Comparison of ENCODE assay signal across 1 cellular context in the genomic region with DNA sequence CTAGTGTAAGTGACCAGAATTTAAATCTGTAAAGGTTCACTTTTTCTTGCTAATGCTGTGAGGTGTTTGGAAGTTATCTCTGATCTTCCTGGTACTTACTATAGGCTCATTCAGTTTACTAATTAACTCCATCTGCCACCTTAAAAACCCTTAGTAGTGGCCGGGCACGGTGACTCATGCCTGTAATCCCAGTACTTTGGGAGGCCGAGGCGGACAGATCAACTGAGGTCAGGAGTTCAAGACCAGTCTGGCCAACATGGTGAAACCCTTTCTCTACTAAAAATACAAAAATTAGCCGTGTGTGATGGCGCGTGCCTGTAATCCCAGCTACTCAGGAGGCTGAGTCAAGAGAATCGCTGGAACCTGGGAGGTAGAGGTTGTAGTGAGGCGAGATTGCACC.
TF ChIP-seq lines count a peak whose summit lies in the region.
"Not testable (repeated sequence)": the region's sequence is repeated elsewhere in the genome, so short reads cannot be mapped to it uniquely, and the experiment has no call there.

No MANE protein-coding gene starts in this region.

TF ChIP-seq in HepG2, 621 proteins besides CTCF, POLR2A, EP300 and RAD21:
- TF ChIP-seq FOSL2 (CRISPR knock-in tag; IDR thresholded peaks at IDR 0.05) (peak; percentile 90), TCF7 (IDR thresholded peaks at IDR 0.05; ENCODE audit: low read depth) (peak; percentile 54; the same call in 1 of the 2 replicates), SAP130 (CRISPR knock-in tag; IDR thresholded peaks at IDR 0.05; ENCODE audit: low read depth) (peak; percentile 23; the same call in 1 of the 2 replicates), JUNB (CRISPR knock-in tag; IDR thresholded peaks at IDR 0.05; ENCODE audit: borderline replicate concordance) (0 out of 2 replicates have a peak, but pooled peaks have one; percentile 25), SKI (IDR thresholded peaks at IDR 0.05; ENCODE audit: partially characterized antibody) (peak; percentile 64), RXRB (CRISPR knock-in tag; IDR thresholded peaks at IDR 0.05; ENCODE audit: borderline replicate concordance) (peak; percentile 23; the same call in 1 of the 2 replicates), CREM (IDR thresholded peaks at IDR 0.05) (0 out of 2 replicates have a peak, but pooled peaks have one; percentile 16), RXRA (CRISPR knock-in tag; IDR thresholded peaks at IDR 0.05) (peak; percentile 78; the same call in 1 of the 2 replicates), FOSL1 (CRISPR knock-in tag; IDR thresholded peaks at IDR 0.05; ENCODE audit: borderline replicate concordance) (peak; percentile 78), NR2F6 (IDR thresholded peaks at IDR 0.05) (0 out of 2 replicates have a peak, but pooled peaks have one; percentile 22), NR2F1 (CRISPR knock-in tag; IDR thresholded peaks at IDR 0.05) (peak in 1 of 2 experiments; percentile 44; a peak in 2 of 4 replicates), RARA (CRISPR knock-in tag; IDR thresholded peaks at IDR 0.05) (peak; percentile 93)
- TF ChIP-seq, protein P1, sequence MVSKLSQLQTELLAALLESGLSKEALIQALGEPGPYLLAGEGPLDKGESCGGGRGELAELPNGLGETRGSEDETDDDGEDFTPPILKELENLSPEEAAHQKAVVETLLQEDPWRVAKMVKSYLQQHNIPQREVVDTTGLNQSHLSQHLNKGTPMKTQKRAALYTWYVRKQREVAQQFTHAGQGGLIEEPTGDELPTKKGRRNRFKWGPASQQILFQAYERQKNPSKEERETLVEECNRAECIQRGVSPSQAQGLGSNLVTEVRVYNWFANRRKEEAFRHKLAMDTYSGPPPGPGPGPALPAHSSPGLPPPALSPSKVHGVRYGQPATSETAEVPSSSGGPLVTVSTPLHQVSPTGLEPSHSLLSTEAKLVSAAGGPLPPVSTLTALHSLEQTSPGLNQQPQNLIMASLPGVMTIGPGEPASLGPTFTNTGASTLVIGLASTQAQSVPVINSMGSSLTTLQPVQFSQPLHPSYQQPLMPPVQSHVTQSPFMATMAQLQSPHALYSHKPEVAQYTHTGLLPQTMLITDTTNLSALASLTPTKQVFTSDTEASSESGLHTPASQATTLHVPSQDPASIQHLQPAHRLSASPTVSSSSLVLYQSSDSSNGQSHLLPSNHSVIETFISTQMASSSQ (IDR thresholded peaks at IDR 0.05; ENCODE audit: low read depth): peak; percentile 53
- TF ChIP-seq, protein P1 (CRISPR knock-in tag; IDR thresholded peaks at IDR 0.05; ENCODE audit: borderline replicate concordance): not testable (repeated sequence)
- TF ChIP-seq, protein P2, sequence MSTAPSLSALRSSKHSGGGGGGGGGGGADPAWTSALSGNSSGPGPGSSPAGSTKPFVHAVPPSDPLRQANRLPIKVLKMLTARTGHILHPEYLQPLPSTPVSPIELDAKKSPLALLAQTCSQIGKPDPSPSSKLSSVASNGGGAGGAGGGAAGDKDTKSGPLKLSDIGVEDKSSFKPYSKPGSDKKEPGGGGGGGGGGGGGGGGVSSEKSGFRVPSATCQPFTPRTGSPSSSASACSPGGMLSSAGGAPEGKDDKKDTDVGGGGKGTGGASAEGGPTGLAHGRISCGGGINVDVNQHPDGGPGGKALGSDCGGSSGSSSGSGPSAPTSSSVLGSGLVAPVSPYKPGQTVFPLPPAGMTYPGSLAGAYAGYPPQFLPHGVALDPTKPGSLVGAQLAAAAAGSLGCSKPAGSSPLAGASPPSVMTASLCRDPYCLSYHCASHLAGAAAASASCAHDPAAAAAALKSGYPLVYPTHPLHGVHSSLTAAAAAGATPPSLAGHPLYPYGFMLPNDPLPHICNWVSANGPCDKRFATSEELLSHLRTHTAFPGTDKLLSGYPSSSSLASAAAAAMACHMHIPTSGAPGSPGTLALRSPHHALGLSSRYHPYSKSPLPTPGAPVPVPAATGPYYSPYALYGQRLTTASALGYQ (CRISPR knock-in tag; IDR thresholded peaks at IDR 0.05): peak; percentile 40; the same call in 1 of the 2 replicates
- TF ChIP-seq CREM, NR2F6 (CRISPR knock-in tag; IDR thresholded peaks at IDR 0.05): not testable (repeated sequence)
- TF ChIP-seq, protein P3, sequence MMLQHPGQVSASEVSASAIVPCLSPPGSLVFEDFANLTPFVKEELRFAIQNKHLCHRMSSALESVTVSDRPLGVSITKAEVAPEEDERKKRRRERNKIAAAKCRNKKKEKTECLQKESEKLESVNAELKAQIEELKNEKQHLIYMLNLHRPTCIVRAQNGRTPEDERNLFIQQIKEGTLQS (CRISPR knock-in tag; IDR thresholded peaks at IDR 0.05): peak; percentile 81
